ENCODE assay signal across 8 cellular contexts in genomic region chr4:2843023-2843908, GRCh38. TPM values are rescaled to one million over a fixed set of nuclear protein-coding genes. Genes with fewer than 3 reads are reported as not detected.
A peak's percentile ranks its signal among the peaks of the same experiment; 100 is the strongest.
DNase-seq lines count a peak whose midpoint lies in the region; ATAC-seq, FAIRE-seq and TF ChIP-seq lines count a peak whose summit lies in the region.

Gene ADD1, plus strand, starts transcription at chr4:2843844. Its CDS starts 32,072 bp downstream, at chr4:2875916.

- no peaks in the 10 kb centered on the region for H3K9me3 ChIP-seq in T-helper 17 cell (ENCODE audit: control insufficient read depth, low read length, poor library complexity, severe bottlenecking)
- no peaks in the 10 kb centered on the region for H3K9me3 ChIP-seq in psoas muscle

- peak within 1 kb of the TSS; percentile 98 for H3K27ac Mint-ChIP-seq in T-helper 17 cell

- FAIRE-seq in GM12891 (lab: Jason Lieb, UNC) = peak; percentile 99

- intact Hi-C loops in left ventricle myocardium superior (cut with micrococcal nuclease) = no loop called here
- intact Hi-C loops in psoas muscle (cut with DNase I) = loop anchor here in 1 of 2 donors (5.0 kb wide), 2 partner anchors 81 to 89 kb away; no protein-coding TSS in a partner anchor

- H3K27me3 ChIP-seq in psoas muscle (ENCODE audit: insufficient read depth in 3 of 3, low read length in 2 of 3) = no peaks in the 10 kb centered on the region

- TF ChIP-seq CTCF in psoas muscle (IDR thresholded peaks at IDR 0.05) = no peak

- H3K27ac ChIP-seq in psoas muscle (peak within 1 kb of the TSS; percentile 89), urinary bladder (ENCODE audit: low read depth) (peak within 1 kb of the TSS; percentile 94)

- peaks cover 36% of the 10 kb centered on the region for H3K4me1 Mint-ChIP-seq in T-helper 17 cell

- ATAC-seq in HG02610 (IDR thresholded peaks at IDR 0.05; ENCODE audit: unreplicated experiment) = peak; percentile 85
- ATAC-seq in T-helper 17 cell = peak; percentile 93
- peak; percentile 99 for ATAC-seq in left ventricle myocardium superior
- peak; percentile 96 to 99 (median 98) for ATAC-seq in psoas muscle

- H3K36me3 ChIP-seq in psoas muscle (ENCODE audit: insufficient read depth in 1 of 2, low read depth in 1 of 2) = no peaks in the 10 kb centered on the region
- H3K36me3 ChIP-seq in urinary bladder (ENCODE audit: insufficient read depth) = no peaks in the 10 kb centered on the region

- DNase-seq in GM12891 (ENCODE audit: insufficient read length, low spot score) = peak; percentile 95
- DNase-seq in NCI-H1092 treated with DMSO at 0.1 percent for 48 hours (lab: John Stamatoyannopoulos, UW) = peak; percentile 89
- peak; percentile 90 to 99 (median 95) for DNase-seq in T-helper 17 cell
- DNase-seq in amygdala (lab: John Stamatoyannopoulos, UW) = peak; percentile 62 to 96 (median 91)
- DNase-seq in left ventricle myocardium superior = peak; percentile 94
- DNase-seq in psoas muscle = peak; percentile 90 to 95

- TF ChIP-seq POLR2A in GM12891 (IDR thresholded peaks at IDR 0.05; ENCODE audit: low read depth, low read length) = no peak

- 0 to 1% (median 0%) methylated on average over 44 to 66 of the region's 66 CpGs for WGBS in psoas muscle, 3 donors
- WGBS in urinary bladder = under 1% methylated on average over 66 of the region's 66 CpGs

- H3K36me3 Mint-ChIP-seq in T-helper 17 cell (ENCODE audit: low read depth) = peaks cover 2% of the 10 kb centered on the region

- H3K4me3 Mint-ChIP-seq in T-helper 17 cell = peak within 1 kb of the TSS; percentile 96

- H3K4me1 ChIP-seq in psoas muscle = peaks cover 40% of the 10 kb centered on the region
- H3K4me1 ChIP-seq in urinary bladder (ENCODE audit: insufficient read depth) = no peaks in the 10 kb centered on the region

- no peaks in the 10 kb centered on the region for H3K27me3 Mint-ChIP-seq in T-helper 17 cell

- peak within 1 kb of the TSS; percentile 81 for H3K4me3 ChIP-seq in psoas muscle
- peak within 1 kb of the TSS; percentile 99 for H3K4me3 ChIP-seq in urinary bladder (ENCODE audit: low read depth, low read length)

TF ChIP-seq in GM12891, 5 proteins besides CTCF, POLR2A, EP300 and RAD21:
- peak; percentile 57 for TF ChIP-seq POLR2AphosphoS5 (IDR thresholded peaks at IDR 0.05; ENCODE audit: low read depth, low read length)
- no peak for TF ChIP-seq TAF1 (IDR thresholded peaks at IDR 0.05; ENCODE audit: low read depth, low read length)
- no peak for TF ChIP-seq SPI1 (IDR thresholded peaks at IDR 0.05; ENCODE audit: low read depth, low read length)

RNA-seq across cellular contexts. Expression of gene ADD1, which starts in this region (rescaled TPM):
- polyA plus RNA-seq in GM12891 (2012; ENCODE audit: low read depth, missing spikeins) = 112 TPM
- total RNA-seq in T-helper 17 cell (100 to 1,000 TPM; 211 to 228 TPM), left ventricle myocardium superior (228 TPM), psoas muscle (100 to 1,000 TPM; 163 to 214 (median 187) TPM), urinary bladder (224 TPM)
- polyA plus RNA-seq in psoas muscle (100 to 1,000 TPM; 124 to 224 (median 126) TPM), urinary bladder (277 TPM)

Comparison
In these comparisons a context has a peak if more than half of its experiments do, and no peak if none do; other contexts are left out.
1. Peak in every context shown above with its lines: DNase-seq, ATAC-seq, H3K4me3 ChIP-seq and H3K27ac ChIP-seq.